In genomic region chr5:10856646-10857332, GRCh38 we compare ENCODE assay signal across 9 cellular contexts.
DNase-seq lines count a peak whose midpoint lies in the region; ATAC-seq and TF ChIP-seq lines count a peak whose summit lies in the region.
"Had no signal": no experiment of that assay in that cellular context is flagged by ENCODE, and none has a peak within 500 bp of the region (broad histone marks: within the 10 kb centered on the region; RNA-seq: fewer than 3 reads in every experiment).

No MANE protein-coding gene starts in this region.

- H3K4me2 ChIP-seq in neuronal stem cell (ENCODE audit: insufficient read depth, low read length, poor library complexity, severe bottlenecking), result peak overlapping the region; percentile 38

- no peaks in the 10 kb centered on the region for H3K9me3 Mint-ChIP-seq in activated CD4-positive, alpha-beta T cell treated with anti-CD3 and anti-CD28 coated beads, Interleukin-2, amount 10 ng/mL, durations not matched to agents 7 days and 5 days
- H3K9me3 Mint-ChIP-seq: stimulated activated naive CD8-positive, alpha-beta T cell treated with anti-CD3 and anti-CD28 coated beads, Interleukin-15, amount 100 ng/mL, for 72 hours had no signal

- no peak overlapping the region for H4K8ac ChIP-seq in neuronal stem cell (ENCODE audit: low read depth, low read length)

- H3K27me3 ChIP-seq in neuronal stem cell (ENCODE audit: control insufficient read depth in 3 of 3, insufficient read depth in 3 of 3, low read depth in 1 of 3, low read length in 3 of 3), result peaks cover 0 to 21% (median 20%) of the 10 kb centered on the region in 3 experiments

- H4K91ac ChIP-seq in neuronal stem cell (ENCODE audit: low read depth, low read length, poor library complexity), result peak overlapping the region; percentile 76

- H3K4me3 ChIP-seq in fibroblast of the aortic adventitia (ENCODE audit: low read depth, low read length) (no peak overlapping the region), neuronal stem cell (ENCODE audit: low read length in 2 of 2) (peak overlapping the region; percentile 13 to 26)

- TF ChIP-seq CTCF in fibroblast of the aortic adventitia (IDR thresholded peaks at IDR 0.05; ENCODE audit: insufficient read depth, low read length), result peak; percentile 90

- POLR2A ChIA-PET in activated CD4-positive, alpha-beta T cell treated with anti-CD3 and anti-CD28 coated beads, Interleukin-2, amount 10 ng/mL, durations not matched to agents 7 days and 5 days (lab: Charles Lee), result no interaction called here

- H3K4ac ChIP-seq in neuronal stem cell (ENCODE audit: low read length), result no peak overlapping the region

- no peak overlapping the region for H2BK5ac ChIP-seq in neuronal stem cell (ENCODE audit: low read length)

- H3K36me3 ChIP-seq in ES-I3 (ENCODE audit: insufficient read depth, low read length), result no peaks in the 10 kb centered on the region
- no peaks in the 10 kb centered on the region for H3K36me3 ChIP-seq in neuronal stem cell (replicated peaks in 1 of 2; ENCODE audit: control insufficient read depth in 2 of 2, insufficient read depth in 2 of 2, low read length in 2 of 2)

- DNase-seq in HuH-7 (ENCODE audit: low spot score) (peak; percentile 60), fibroblast of the aortic adventitia (ENCODE audit: low read depth) (peak; percentile 48), neuronal stem cell (ENCODE audit: low spot score) (peak; percentile 92), NCI-H2171 (lab: John Stamatoyannopoulos, UW) (no peak)
- peak; percentile 16 for DNase-seq in activated CD4-positive, alpha-beta T cell treated with anti-CD3 and anti-CD28 coated beads, Interleukin-2, amount 10 ng/mL, durations not matched to agents 7 days and 5 days

- no peak overlapping the region for H2BK120ac ChIP-seq in neuronal stem cell (ENCODE audit: low read depth, low read length)

- no peak overlapping the region for H3K27ac Mint-ChIP-seq in activated CD4-positive, alpha-beta T cell treated with anti-CD3 and anti-CD28 coated beads, Interleukin-2, amount 10 ng/mL, durations not matched to agents 7 days and 5 days
- H3K27ac Mint-ChIP-seq: stimulated activated naive CD8-positive, alpha-beta T cell treated with anti-CD3 and anti-CD28 coated beads, Interleukin-15, amount 100 ng/mL, for 72 hours had no signal

- no peak overlapping the region for H3K14ac ChIP-seq in neuronal stem cell (ENCODE audit: low read length)

- H3K4me1 Mint-ChIP-seq in activated CD4-positive, alpha-beta T cell treated with anti-CD3 and anti-CD28 coated beads, Interleukin-2, amount 10 ng/mL, durations not matched to agents 7 days and 5 days, result no peaks in the 10 kb centered on the region
- H3K4me1 Mint-ChIP-seq: stimulated activated naive CD8-positive, alpha-beta T cell treated with anti-CD3 and anti-CD28 coated beads, Interleukin-15, amount 100 ng/mL, for 72 hours had no signal

- H3K36me3 Mint-ChIP-seq in activated CD4-positive, alpha-beta T cell treated with anti-CD3 and anti-CD28 coated beads, Interleukin-2, amount 10 ng/mL, durations not matched to agents 7 days and 5 days (ENCODE audit: low read depth), result no peaks in the 10 kb centered on the region

- peaks cover 13% of the 10 kb centered on the region for H3K4me1 ChIP-seq in ES-I3 (ENCODE audit: insufficient read depth, low read length)
- peaks cover 14 to 36% of the 10 kb centered on the region in 2 donors for H3K4me1 ChIP-seq in neuronal stem cell (ENCODE audit: control insufficient read depth in 2 of 2, insufficient read depth in 1 of 2, low read depth in 1 of 2, low read length in 2 of 2)

- ATAC-seq in HG02938 (IDR thresholded peaks at IDR 0.05; ENCODE audit: unreplicated experiment) (no peak), GM19328 (IDR thresholded peaks at IDR 0.05; ENCODE audit: unreplicated experiment) (no peak)
- ATAC-seq: stimulated activated naive CD8-positive, alpha-beta T cell treated with anti-CD3 and anti-CD28 coated beads, Interleukin-15, amount 100 ng/mL, for 72 hours had no signal

- H3K9me3 ChIP-seq in ES-I3 (ENCODE audit: control insufficient read depth, insufficient read depth, low read length), result no peaks in the 10 kb centered on the region
- H3K9me3 ChIP-seq in neuronal stem cell (replicated peaks in 1 of 2; ENCODE audit: control insufficient read depth in 2 of 2, insufficient read depth in 1 of 2, low read depth in 1 of 2, low read length in 2 of 2), result peaks cover 0 to 2% of the 10 kb centered on the region in 2 donors

- H2AK5ac ChIP-seq in neuronal stem cell (ENCODE audit: low read depth, low read length), result peak overlapping the region; percentile 66

- H2BK12ac ChIP-seq in neuronal stem cell (ENCODE audit: low read length), result peak overlapping the region; percentile 97

- peak overlapping the region; percentile 13; the same call in 1 of the 2 replicates for H3K9ac ChIP-seq in ES-I3 (ENCODE audit: low read depth, low read length)
- H3K9ac ChIP-seq in neuronal stem cell (ENCODE audit: low read depth, low read length, poor library complexity), result peak overlapping the region; percentile 80

- no peak overlapping the region for H2BK15ac ChIP-seq in neuronal stem cell (ENCODE audit: low read length)

- peak overlapping the region; percentile 87 for H2AFZ ChIP-seq in neuronal stem cell (ENCODE audit: low read length)

- no peaks in the 10 kb centered on the region for H3K79me1 ChIP-seq in neuronal stem cell (ENCODE audit: low read depth, low read length)

- no CpG with 5 or more reads among the region's 16 CpGs for WGBS in neuronal stem cell (ENCODE audit: extremely low coverage in 2 of 2, insufficient read length in 2 of 2, insufficient replicate concordance in 1 of 2), 2 donors

- CTCF ChIA-PET in activated CD4-positive, alpha-beta T cell treated with anti-CD3 and anti-CD28 coated beads, Interleukin-2, amount 10 ng/mL, durations not matched to agents 7 days and 5 days (lab: Charles Lee), result no interaction called here

- H3K4me3 Mint-ChIP-seq in activated CD4-positive, alpha-beta T cell treated with anti-CD3 and anti-CD28 coated beads, Interleukin-2, amount 10 ng/mL, durations not matched to agents 7 days and 5 days, result no peak overlapping the region
- H3K4me3 Mint-ChIP-seq: stimulated activated naive CD8-positive, alpha-beta T cell treated with anti-CD3 and anti-CD28 coated beads, Interleukin-15, amount 100 ng/mL, for 72 hours had no signal

- peak overlapping the region; percentile 71 for H3K27ac ChIP-seq in neuronal stem cell (replicated peaks; ENCODE audit: low read length)

- H3K27me3 Mint-ChIP-seq in activated CD4-positive, alpha-beta T cell treated with anti-CD3 and anti-CD28 coated beads, Interleukin-2, amount 10 ng/mL, durations not matched to agents 7 days and 5 days, result peaks cover 7% of the 10 kb centered on the region

- peak overlapping the region; percentile 90 for H3K18ac ChIP-seq in neuronal stem cell (ENCODE audit: low read length)

- no peak overlapping the region for H3K23ac ChIP-seq in neuronal stem cell (ENCODE audit: low read depth, low read length, poor library complexity)
